ENCODE assay signal across 9 cellular contexts in genomic region chr1:236841341-236841740, GRCh38.
"Had no signal": no experiment of that assay in that cellular context is flagged by ENCODE, and none has a peak within 500 bp of the region (broad histone marks: within the 10 kb centered on the region; RNA-seq: fewer than 3 reads in every experiment).

No MANE protein-coding gene starts in this region.

- H3K4me3 ChIP-seq: GM23338 had no signal

- DNase-seq: H9, HCEC 1CT, KBM-7 had no signal

- H3K27me3 Mint-ChIP-seq: IgD-negative memory B cell had no signal

- H3K4me1 Mint-ChIP-seq: GM23338, H9, IgD-negative memory B cell had no signal

- H3K27ac ChIP-seq: HL-60 had no signal

- H3K9me3 Mint-ChIP-seq: GM23338, H9, IgD-negative memory B cell had no signal

- FAIRE-seq: H1, H54, HepG2 had no signal

- ATAC-seq: GM23338, HepG2 had no signal

- H3K27ac Mint-ChIP-seq: GM23338, IgD-negative memory B cell had no signal

- H3K4me3 Mint-ChIP-seq: GM23338, H9, IgD-negative memory B cell had no signal
